ENCODE assay signal across 8 cellular contexts in genomic region chr7:112414855-112415490, GRCh38. TPM values are rescaled to one million over a fixed set of nuclear protein-coding genes. Genes with fewer than 3 reads are reported as not detected.
DNase-seq lines count a peak whose midpoint lies in the region; ATAC-seq, FAIRE-seq and TF ChIP-seq lines count a peak whose summit lies in the region.

No MANE protein-coding gene starts in this region.

- H3K4me1 Mint-ChIP-seq in activated CD8-positive, alpha-beta T cell treated with anti-CD3 and anti-CD28 coated beads for 36 hours (ENCODE audit: low read depth), result no peaks in the 10 kb centered on the region
- H3K4me1 Mint-ChIP-seq in immature natural killer cell, result no peaks in the 10 kb centered on the region

- no peak overlapping the region for H3K27ac Mint-ChIP-seq in activated CD8-positive, alpha-beta T cell treated with anti-CD3 and anti-CD28 coated beads for 36 hours
- no peak overlapping the region for H3K27ac Mint-ChIP-seq in immature natural killer cell

- TF ChIP-seq CTCF in activated CD8-positive, alpha-beta T cell treated with anti-CD3 and anti-CD28 coated beads for 36 hours (IDR thresholded peaks at IDR 0.05), result peak; percentile 37
- peak; percentile 54 to 65 (median 62) for TF ChIP-seq CTCF in keratinocyte (optimal IDR thresholded peaks at IDR 0.05 in 1 of 3, IDR thresholded peaks at IDR 0.05 in 1 of 3, conservative IDR thresholded peaks at IDR 0.05 in 1 of 3; ENCODE audit: extremely low read depth in 1 of 3, insufficient read depth in 2 of 3, low read length in 3 of 3)

- no peaks in the 10 kb centered on the region for H3K36me3 Mint-ChIP-seq in activated CD8-positive, alpha-beta T cell treated with anti-CD3 and anti-CD28 coated beads for 36 hours (ENCODE audit: low read depth)
- H3K36me3 Mint-ChIP-seq in immature natural killer cell, result peaks cover 0 to 3% (median 0%) of the 10 kb centered on the region in 3 donors

- no peak overlapping the region for H3K4me2 ChIP-seq in keratinocyte (ENCODE audit: control insufficient read depth, extremely low read depth, insufficient read depth, low read depth, low read length)

- H3K9me1 ChIP-seq in keratinocyte (ENCODE audit: control insufficient read depth, extremely low read depth, insufficient read depth, low read length), result no peaks in the 10 kb centered on the region

- no peak overlapping the region for H2AFZ ChIP-seq in keratinocyte (ENCODE audit: control insufficient read depth, low read length)

- no peak overlapping the region for H3K4me3 ChIP-seq in keratinocyte (ENCODE audit: control insufficient read depth in 2 of 3, extremely low read depth in 1 of 3, insufficient read depth in 2 of 3, low read depth in 1 of 3, low read length in 3 of 3)

- peaks cover 4% of the 10 kb centered on the region for H3K4me1 ChIP-seq in keratinocyte (ENCODE audit: control insufficient read depth, extremely low read depth, insufficient read depth, low read length)

- CTCF ChIA-PET in activated CD8-positive, alpha-beta T cell treated with anti-CD3 and anti-CD28 coated beads for 36 hours (lab: Charles Lee), result no interaction called here

- no peaks in the 10 kb centered on the region for H3K27me3 ChIP-seq in keratinocyte (ENCODE audit: control insufficient read depth, extremely low read depth, insufficient read depth, low read length)

- H4K20me1 ChIP-seq in keratinocyte (ENCODE audit: control insufficient read depth, extremely low read depth, insufficient read depth, low read length), result no peaks in the 10 kb centered on the region

- H3K9ac ChIP-seq in keratinocyte (ENCODE audit: control insufficient read depth, extremely low read depth, insufficient read depth, low read length), result no peak overlapping the region

- H3K79me2 ChIP-seq in keratinocyte (ENCODE audit: control insufficient read depth, insufficient read depth, low read length), result no peaks in the 10 kb centered on the region

- dilution Hi-C loops in keratinocyte (cut with MboI; ENCODE audit: extremely low pct_ligation_motif_present, low sequenced_read_pairs), result no loop called here

- H3K36me3 ChIP-seq in keratinocyte (ENCODE audit: control insufficient read depth in 2 of 2, extremely low read depth in 1 of 2, insufficient read depth in 2 of 2, low read length in 2 of 2), result no peaks in the 10 kb centered on the region

- H3K27me3 Mint-ChIP-seq in activated CD8-positive, alpha-beta T cell treated with anti-CD3 and anti-CD28 coated beads for 36 hours, result peaks cover 9% of the 10 kb centered on the region
- peaks cover 0 to 6% (median 0%) of the 10 kb centered on the region in 3 donors for H3K27me3 Mint-ChIP-seq in immature natural killer cell (ENCODE audit: low read depth in 3 of 3)

- no peak overlapping the region for H3K27ac ChIP-seq in keratinocyte (ENCODE audit: control insufficient read depth, insufficient read depth, low read length)

- ATAC-seq in GM18502 (IDR thresholded peaks at IDR 0.05; ENCODE audit: poor library complexity, unreplicated experiment) (peak; percentile 66), GM19467 (IDR thresholded peaks at IDR 0.05; ENCODE audit: unreplicated experiment) (no peak), GM21528 (IDR thresholded peaks at IDR 0.05; ENCODE audit: low FRiP score, unreplicated experiment) (no peak)
- peak; percentile 37 for ATAC-seq in activated CD8-positive, alpha-beta T cell treated with anti-CD3 and anti-CD28 coated beads for 36 hours

- POLR2A ChIA-PET in activated CD8-positive, alpha-beta T cell treated with anti-CD3 and anti-CD28 coated beads for 36 hours (lab: Charles Lee), result interaction anchor here (1.4 kb wide), 1 partner anchor 36 kb away, joined by 3 read pairs; no protein-coding TSS in a partner anchor

- H3K9me3 ChIP-seq in keratinocyte (ENCODE audit: control insufficient read depth, low read depth, low read length), result no peaks in the 10 kb centered on the region

- intact Hi-C loops in activated CD8-positive, alpha-beta T cell treated with anti-CD3 and anti-CD28 coated beads for 36 hours (cut with micrococcal nuclease), result no loop called here

- peaks cover 5% of the 10 kb centered on the region for H3K9me3 Mint-ChIP-seq in activated CD8-positive, alpha-beta T cell treated with anti-CD3 and anti-CD28 coated beads for 36 hours
- peaks cover 0 to 3% (median 0%) of the 10 kb centered on the region in 6 donors for H3K9me3 Mint-ChIP-seq in immature natural killer cell

- peak; percentile 81 for FAIRE-seq in keratinocyte (lab: Jason Lieb, UNC)

- H3K4me3 Mint-ChIP-seq in activated CD8-positive, alpha-beta T cell treated with anti-CD3 and anti-CD28 coated beads for 36 hours, result no peak overlapping the region
- no peak overlapping the region for H3K4me3 Mint-ChIP-seq in immature natural killer cell

- DNase-seq in AG08395 (ENCODE audit: low spot score), result peak; percentile 24
- DNase-seq in NCI-H187 treated with DMSO at 0.1 percent for 48 hours (lab: John Stamatoyannopoulos, UW), result peak; percentile 50
- DNase-seq in activated CD8-positive, alpha-beta T cell treated with anti-CD3 and anti-CD28 coated beads for 36 hours, result no peak
- DNase-seq in keratinocyte (ENCODE audit: low read depth, low spot score), result no peak
- no peak for DNase-seq in immature natural killer cell

RNA-seq across cellular contexts. Expression of gene IFRD1, which starts 35.3 kb away (rescaled TPM):
- 10 to 100 TPM; 54.1 to 54.5 TPM for total RNA-seq in activated CD8-positive, alpha-beta T cell treated with anti-CD3 and anti-CD28 coated beads for 36 hours
- polyA plus RNA-seq in keratinocyte (21.0 to 38.3 TPM (median 28.6 TPM) in 3 replicates), immature natural killer cell (10 to 100 TPM; 18.8 to 43.7 (median 21.8) TPM)
- 166 TPM for polyA plus RNA-seq in keratinocyte (2011; ENCODE audit: low read depth)
- polyA plus RNA-seq in keratinocyte (2011; cell fraction: cytosol; rRNA removed), result 12.9 and 26.5 TPM in 2 replicates
- 47.4 and 68.1 TPM in 2 replicates for polyA plus RNA-seq in keratinocyte (2011; cell fraction: nucleus; rRNA removed)
- 16.4 and 93.2 TPM in 2 replicates for polyA plus RNA-seq in keratinocyte (2012; ENCODE audit: low replicate concordance)
- polyA minus RNA-seq in keratinocyte, result 3.8 to 28.9 TPM (median 14.3 TPM) in 3 replicates
- 8.1 TPM for polyA minus RNA-seq in keratinocyte (2011; cell fraction: cytosol; rRNA and poly(A)+ RNA removed)
- 36.2 and 46.7 TPM in 2 replicates for polyA minus RNA-seq in keratinocyte (2011; cell fraction: nucleus; rRNA and poly(A)+ RNA removed)

Comparison
In these comparisons a context has a peak if more than half of its experiments do, and no peak if none do; other contexts are left out.
1. DNase-seq: peak in AG08395 (single experiment) and NCI-H187 treated with DMSO at 0.1 percent for 48 hours (single experiment); none in activated CD8-positive, alpha-beta T cell treated with anti-CD3 and anti-CD28 coated beads for 36 hours (single experiment), keratinocyte (single experiment) and immature natural killer cell (0 of 3).
2. ATAC-seq: peak in GM18502 (single experiment) and activated CD8-positive, alpha-beta T cell treated with anti-CD3 and anti-CD28 coated beads for 36 hours (single experiment); none in GM19467 (single experiment) and GM21528 (single experiment).